In genomic region chr5:82676663-82677062, GRCh38 we compare ENCODE assay signal across 8 cellular contexts.
DNase-seq lines count a peak whose midpoint lies in the region; ATAC-seq lines count a peak whose summit lies in the region.

No MANE protein-coding gene starts in this region.

- peak; percentile 80 for ATAC-seq in HG02642 (IDR thresholded peaks at IDR 0.05; ENCODE audit: poor library complexity, unreplicated experiment)

- H3K4me1 Mint-ChIP-seq in stimulated activated naive CD8-positive, alpha-beta T cell treated with anti-CD3 and anti-CD28 coated beads, Interleukin-15, Interleukin-2, amounts not matched to agents 100 ng/mL and 50 ng/mL, for 24 hours (ENCODE audit: low read depth): peaks cover 36% of the 10 kb centered on the region

- H3K36me3 Mint-ChIP-seq in stimulated activated naive CD8-positive, alpha-beta T cell treated with anti-CD3 and anti-CD28 coated beads, Interleukin-15, Interleukin-2, amounts not matched to agents 100 ng/mL and 50 ng/mL, for 24 hours (ENCODE audit: low read depth): peaks cover 6% of the 10 kb centered on the region

- peak overlapping the region; percentile 87 for H3K27ac Mint-ChIP-seq in stimulated activated naive CD8-positive, alpha-beta T cell treated with anti-CD3 and anti-CD28 coated beads, Interleukin-15, Interleukin-2, amounts not matched to agents 100 ng/mL and 50 ng/mL, for 24 hours

- DNase-seq in stimulated activated CD4-positive, alpha-beta T cell treated with anti-CD3 and anti-CD28 coated beads, Interleukin-12 subunit alpha, Interleukin-12 subunit beta, amount 100 ng/mL, for 48 hours (ENCODE audit: low read depth in 2 of 3, low spot score in 1 of 3): peak in 2 of 3 donors; percentile 7 to 10
- DNase-seq in stimulated activated CD4-positive, alpha-beta T cell treated with anti-CD3 and anti-CD28 coated beads, Interleukin-4, amount 100 ng/mL, for 4 hours: no peak
- DNase-seq in NOMO-1 treated with DMSO at 0.1 percent for 48 hours (lab: John Stamatoyannopoulos, UW; ENCODE audit: unreplicated experiment): peak; percentile 31
- DNase-seq in activated gamma-delta T cell treated with Interleukin-2 at 50 U/mL for 16 hours: no peak
- DNase-seq in SW480 (ENCODE audit: low spot score): no peak
- no peak for DNase-seq in occipital lobe (lab: John Stamatoyannopoulos, UW)

- peaks cover 4% of the 10 kb centered on the region for H3K27me3 Mint-ChIP-seq in stimulated activated naive CD8-positive, alpha-beta T cell treated with anti-CD3 and anti-CD28 coated beads, Interleukin-15, Interleukin-2, amounts not matched to agents 100 ng/mL and 50 ng/mL, for 24 hours

- peaks cover 4% of the 10 kb centered on the region for H3K9me3 Mint-ChIP-seq in stimulated activated naive CD8-positive, alpha-beta T cell treated with anti-CD3 and anti-CD28 coated beads, Interleukin-15, Interleukin-2, amounts not matched to agents 100 ng/mL and 50 ng/mL, for 24 hours

- H3K4me3 Mint-ChIP-seq in stimulated activated naive CD8-positive, alpha-beta T cell treated with anti-CD3 and anti-CD28 coated beads, Interleukin-15, Interleukin-2, amounts not matched to agents 100 ng/mL and 50 ng/mL, for 24 hours: peak overlapping the region; percentile 65

Comparison
In these comparisons a context has a peak if more than half of its experiments do, and no peak if none do; other contexts are left out.
1. DNase-seq: peak in stimulated activated CD4-positive, alpha-beta T cell treated with anti-CD3 and anti-CD28 coated beads, Interleukin-12 subunit alpha, Interleukin-12 subunit beta, amount 100 ng/mL, for 48 hours (2 of 3) and NOMO-1 treated with DMSO at 0.1 percent for 48 hours (single experiment); none in stimulated activated CD4-positive, alpha-beta T cell treated with anti-CD3 and anti-CD28 coated beads, Interleukin-4, amount 100 ng/mL, for 4 hours (0 of 2), activated gamma-delta T cell treated with Interleukin-2 at 50 U/mL for 16 hours (single experiment), SW480 (single experiment) and occipital lobe (single experiment).